Comparison of ENCODE assay signal across 22 cellular contexts in the genomic region with DNA sequence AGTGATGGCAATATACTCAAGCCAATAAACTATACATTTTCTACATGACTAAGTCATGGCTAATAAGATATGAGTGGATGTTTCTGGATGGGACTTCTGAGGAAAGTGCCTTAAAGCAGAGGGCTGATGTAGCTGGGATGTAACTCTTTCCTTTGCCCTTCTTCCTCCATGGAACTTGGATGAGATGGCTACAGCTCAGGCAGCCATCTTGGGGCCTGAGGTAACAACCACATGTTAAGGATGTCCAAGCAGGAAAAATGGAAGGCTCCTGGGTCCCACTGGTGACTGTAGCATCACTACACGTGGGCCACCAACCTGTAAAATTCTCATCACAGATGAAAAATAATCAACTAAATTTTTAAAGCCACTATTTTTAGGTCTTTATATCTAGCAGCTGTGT. TPM values are rescaled to one million over a fixed set of nuclear protein-coding genes. Genes with fewer than 3 reads are reported as not detected.
DNase-seq lines count a peak whose midpoint lies in the region; ATAC-seq and TF ChIP-seq lines count a peak whose summit lies in the region.
"Had no signal": no experiment of that assay in that cellular context is flagged by ENCODE, and none has a peak within 500 bp of the region (broad histone marks: within the 10 kb centered on the region; RNA-seq: fewer than 3 reads in every experiment).

No MANE protein-coding gene starts in this region.

- H3K4me1 Mint-ChIP-seq in H9 (peaks cover 11 to 23% of the 10 kb centered on the region in 2 experiments), WTC11 (peaks cover 15% of the 10 kb centered on the region), neural progenitor cell (peaks cover 26% of the 10 kb centered on the region)
- H3K4me1 Mint-ChIP-seq: CD14-positive monocyte had no signal

- no peak overlapping the region for H3K4ac ChIP-seq in H9 (ENCODE audit: low read depth, low read length)

- no peaks in the 10 kb centered on the region for H3K79me1 ChIP-seq in H9 (ENCODE audit: insufficient read depth, low read depth, low read length, poor library complexity, severe bottlenecking)

- H3K27ac ChIP-seq in H9 (ENCODE audit: insufficient read length, low read depth, low read length) (no peak overlapping the region), iPS-18a (ENCODE audit: low read length) (no peak overlapping the region), neural progenitor cell (no peak overlapping the region), aorta (ENCODE audit: low read depth in 1 of 2, low read length in 2 of 2) (no peak overlapping the region)
- H3K27ac ChIP-seq: A549; BLaER1 treated with 17β-estradiol and CSF1 and Interleukin-3, amounts not matched to agents 10 nM and 100 nM; GM23248 had no signal

- no peaks in the 10 kb centered on the region for H3K23me2 ChIP-seq in H9 (ENCODE audit: insufficient read length, low read depth, low read length, poor library complexity, severe bottlenecking)

- H4K20me1 ChIP-seq in H9 (ENCODE audit: control insufficient read depth, insufficient read depth, insufficient read length) (no peaks in the 10 kb centered on the region), neural progenitor cell (ENCODE audit: low read depth) (no peaks in the 10 kb centered on the region)
- H4K20me1 ChIP-seq: BLaER1 treated with 17β-estradiol and CSF1 and Interleukin-3, amounts not matched to agents 10 nM and 100 nM had no signal

- H3T11ph ChIP-seq in H9 (ENCODE audit: low read length) = no peak overlapping the region

- no peaks in the 10 kb centered on the region for H3F3A ChIP-seq in neural progenitor cell (ENCODE audit: low read depth)

- no peak overlapping the region for H3K18ac ChIP-seq in H9 (ENCODE audit: insufficient read length, low read depth, low read length)

- no peak overlapping the region for H4K8ac ChIP-seq in H9 (replicated peaks; ENCODE audit: insufficient read length, low read depth, low read length)

- H3K4me3 ChIP-seq in iPS-18a (ENCODE audit: low read length) = no peak overlapping the region
- no peak overlapping the region for H3K4me3 ChIP-seq in neural progenitor cell
- no peak overlapping the region for H3K4me3 ChIP-seq in aorta (ENCODE audit: low read length in 2 of 2)
- H3K4me3 ChIP-seq: A549; BLaER1 treated with 17β-estradiol and CSF1 and Interleukin-3, amounts not matched to agents 10 nM and 100 nM; GM23248 had no signal

- H3K27me3 ChIP-seq in H9 (ENCODE audit: insufficient read depth, low read length) (no peaks in the 10 kb centered on the region), iPS-18a (ENCODE audit: control insufficient read depth, insufficient read depth, low read length) (no peaks in the 10 kb centered on the region), neural progenitor cell (no peaks in the 10 kb centered on the region), aorta (ENCODE audit: control insufficient read depth in 1 of 2, insufficient read depth in 2 of 2, low read length in 1 of 2) (no peaks in the 10 kb centered on the region)
- H3K27me3 ChIP-seq: BE2C; BLaER1 treated with 17β-estradiol and CSF1 and Interleukin-3, amounts not matched to agents 10 nM and 100 nM had no signal

- DNase-seq in H9 (no peak), WTC11 (ENCODE audit: low spot score) (no peak), neural progenitor cell (ENCODE audit: low spot score) (no peak), CD1c-positive myeloid dendritic cell (ENCODE audit: extremely low spot score) (no peak), aorta (no peak)
- DNase-seq: 8988T; ACHN; AML-193; BE2C; Calu3; CD4-positive, alpha-beta memory T cell; COR-L47; DMS53; DMS79 treated with DMSO at 0.1 percent for 48 hours; GF-D8; GM23248; HCEC 1CT had no signal

- H3K23ac ChIP-seq in H9 (ENCODE audit: insufficient read length, low read depth, low read length) = no peak overlapping the region

- H3K9ac ChIP-seq in H9 (ENCODE audit: extremely low read depth, insufficient read length, low read length) (no peak overlapping the region), iPS-18a (ENCODE audit: low read length) (peak overlapping the region; percentile 7), neural progenitor cell (peak overlapping the region; percentile 33)
- H3K9ac ChIP-seq: BLaER1 treated with 17β-estradiol and CSF1 and Interleukin-3, amounts not matched to agents 10 nM and 100 nM; GM23248 had no signal

- intact Hi-C loops in aorta (cut with DNase I) = no loop called here

- no peaks in the 10 kb centered on the region for H3K27me3 Mint-ChIP-seq in H9 (ENCODE audit: low read depth)
- no peaks in the 10 kb centered on the region for H3K27me3 Mint-ChIP-seq in WTC11 (ENCODE audit: low read depth)
- H3K27me3 Mint-ChIP-seq in neural progenitor cell (ENCODE audit: insufficient read depth, low read depth) = no peaks in the 10 kb centered on the region

- no CpG with 5 or more reads among the region's 1 CpG for WGBS in H9 (ENCODE audit: extremely low coverage, insufficient read length, low lambda C conversion rate)
- WGBS in aorta, 2 donors = 55 to 68% methylated on average over 1 of the region's 1 CpG

- H3K9me3 Mint-ChIP-seq in H9 = peaks cover 0 to 4% of the 10 kb centered on the region in 2 experiments; a peak in 1 of 5 replicates
- peaks cover 5% of the 10 kb centered on the region for H3K9me3 Mint-ChIP-seq in WTC11
- no peaks in the 10 kb centered on the region for H3K9me3 Mint-ChIP-seq in neural progenitor cell

- H3K9me3 ChIP-seq in H9 (ENCODE audit: control insufficient read depth, low read depth, low read length) (no peaks in the 10 kb centered on the region), iPS-18a (ENCODE audit: control insufficient read depth, low read depth, low read length) (no peaks in the 10 kb centered on the region), neural progenitor cell (ENCODE audit: low read depth) (no peaks in the 10 kb centered on the region), aorta (ENCODE audit: control insufficient read depth, low read length) (peaks cover 1% of the 10 kb centered on the region)
- H3K9me3 ChIP-seq: A549, BE2C had no signal

- no peak overlapping the region for H4K91ac ChIP-seq in H9 (ENCODE audit: insufficient read length, low read depth, low read length)

- no peak overlapping the region for H2AK5ac ChIP-seq in H9 (ENCODE audit: insufficient read length, low read length)

- TF ChIP-seq CTCF in H9 (conservative IDR thresholded peaks at IDR 0.05) (no peak), WTC11 (IDR thresholded peaks at IDR 0.05) (no peak), neural progenitor cell (IDR thresholded peaks at IDR 0.05) (no peak)

- H3K4me3 Mint-ChIP-seq in H9 (no peak overlapping the region), WTC11 (no peak overlapping the region), neural progenitor cell (no peak overlapping the region)
- H3K4me3 Mint-ChIP-seq: CD14-positive monocyte; CD4-positive, alpha-beta memory T cell had no signal

- H3K27ac Mint-ChIP-seq in H9 = peak overlapping the region in 2 of 3 experiments; percentile 44 to 65; a peak in 4 of 7 replicates
- H3K27ac Mint-ChIP-seq in WTC11 = 0 out of 2 replicates have a peak overlapping the region, but pooled peaks have one; percentile 88
- no peak overlapping the region for H3K27ac Mint-ChIP-seq in neural progenitor cell
- H3K27ac Mint-ChIP-seq: CD14-positive monocyte had no signal

- no peak overlapping the region for H2BK120ac ChIP-seq in H9 (ENCODE audit: low read depth, low read length, poor library complexity, severe bottlenecking)

- H3K4me2 ChIP-seq in H9 (ENCODE audit: insufficient read depth, insufficient read length, low read length) = no peak overlapping the region
- no peak overlapping the region for H3K4me2 ChIP-seq in neural progenitor cell
- H3K4me2 ChIP-seq: A549; BLaER1 treated with 17β-estradiol and CSF1 and Interleukin-3, amounts not matched to agents 10 nM and 100 nM had no signal

- H3K79me2 ChIP-seq in H9 (ENCODE audit: insufficient read depth, low read length) (no peaks in the 10 kb centered on the region), neural progenitor cell (ENCODE audit: low read depth) (no peaks in the 10 kb centered on the region)

- no peak overlapping the region for H2BK15ac ChIP-seq in H9 (ENCODE audit: low read depth, low read length)

- no peaks in the 10 kb centered on the region for H3K36me3 ChIP-seq in iPS-18a (ENCODE audit: control insufficient read depth, low read depth, low read length)
- H3K36me3 ChIP-seq in neural progenitor cell = no peaks in the 10 kb centered on the region
- no peaks in the 10 kb centered on the region for H3K36me3 ChIP-seq in aorta (ENCODE audit: control insufficient read depth in 1 of 2, insufficient read depth in 2 of 2, low read length in 1 of 2)
- H3K36me3 ChIP-seq: BE2C; BLaER1 treated with 17β-estradiol and CSF1 and Interleukin-3, amounts not matched to agents 10 nM and 100 nM had no signal

- no peak for ATAC-seq in WTC11
- no peak for ATAC-seq in HG02759 (IDR thresholded peaks at IDR 0.05; ENCODE audit: unreplicated experiment)
- ATAC-seq in aorta (ENCODE audit: low FRiP score) = no peak
- ATAC-seq: A549 had no signal

- POLR2A ChIA-PET in WTC11 (lab: Charles Lee) = no interaction called here

- H3K4me1 ChIP-seq in H9 (ENCODE audit: insufficient read depth, low read length) (peaks cover 2% of the 10 kb centered on the region; the same call in 1 of the 2 replicates), iPS-18a (ENCODE audit: control insufficient read depth, low read depth, low read length) (peaks cover 14% of the 10 kb centered on the region), neural progenitor cell (peaks cover 20% of the 10 kb centered on the region), aorta (ENCODE audit: control insufficient read depth in 1 of 2, insufficient read depth in 2 of 2, low read length in 2 of 2) (no peaks in the 10 kb centered on the region)
- H3K4me1 ChIP-seq: A549, BE2C had no signal

- no peak overlapping the region for H2BK12ac ChIP-seq in H9 (ENCODE audit: insufficient read length, low read depth, low read length)

- no peak overlapping the region for H4K5ac ChIP-seq in H9 (ENCODE audit: insufficient read length, low read depth, low read length)

- no peak overlapping the region for H2BK5ac ChIP-seq in H9 (ENCODE audit: insufficient read length, low read length)

- CTCF ChIA-PET in WTC11 (lab: Charles Lee) = interaction anchor here (1.0 kb wide), 1 partner anchor 428 kb away, joined by 3 read pairs; no protein-coding TSS in a partner anchor

- H3K14ac ChIP-seq in H9 (ENCODE audit: insufficient read depth, low read length) = no peak overlapping the region

- H3K56ac ChIP-seq in H9 (ENCODE audit: insufficient read length, low read depth, low read length) = no peak overlapping the region

- no peak overlapping the region for H2BK20ac ChIP-seq in H9 (ENCODE audit: low read depth, low read length, poor library complexity, severe bottlenecking)

- H2AFZ ChIP-seq in H9 (ENCODE audit: low read length) (no peak overlapping the region), neural progenitor cell (replicated peaks) (no peak overlapping the region)
- H2AFZ ChIP-seq: GM23248 had no signal

- H3K36me3 Mint-ChIP-seq in H9 (ENCODE audit: insufficient read depth in 1 of 3, low read depth in 3 of 3) (peaks cover 0 to 3% (median 3%) of the 10 kb centered on the region in 3 experiments; a peak in 2 of 7 replicates), WTC11 (no peaks in the 10 kb centered on the region), neural progenitor cell (no peaks in the 10 kb centered on the region)
- H3K36me3 Mint-ChIP-seq: CD14-positive monocyte; CD4-positive, alpha-beta memory T cell had no signal

RNA-seq across cellular contexts. Expression of gene GRIP1, which starts 54.4 kb away (rescaled TPM):
- total RNA-seq in H9 (2021) (16.5 and 19.5 TPM in 2 replicates), WTC11 (2021) (16.7 to 29.0 TPM (median 22.5 TPM) in 3 replicates), neural progenitor cell (ENCODE audit: low replicate concordance) (25.0 and 38.2 TPM in 2 replicates), aorta (1 to 10 TPM in 1 of 2 donors, under 1 TPM in 1; 0.88 to 3.4 TPM)
- polyA plus RNA-seq in aorta = 1 to 10 TPM in 1 of 2 donors, under 1 TPM in 1; 0.38 to 1.6 TPM
- total RNA-seq: GM23248 had no signal
- polyA plus RNA-seq: CD14-positive monocyte, GM23248 had no signal
